Comparison of ENCODE assay signal across 9 cellular contexts in the genomic region with DNA sequence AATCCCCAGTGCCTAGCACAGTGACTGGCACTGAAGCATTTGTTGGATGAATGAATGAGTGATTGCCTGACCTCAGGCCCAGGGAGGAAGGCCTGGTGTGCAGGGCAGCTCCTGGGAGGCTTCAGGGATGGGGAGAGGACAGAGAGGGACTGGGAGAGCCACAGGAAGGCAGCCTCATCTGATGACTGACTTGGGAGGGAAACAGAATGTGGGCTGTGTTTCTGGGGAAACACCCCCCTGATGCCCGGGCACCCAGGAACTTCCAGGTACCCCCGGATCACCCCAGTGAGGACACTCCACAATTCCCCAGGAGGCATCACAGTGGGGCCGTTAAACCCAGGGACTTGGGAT.
DNase-seq lines count a peak whose midpoint lies in the region; ATAC-seq and TF ChIP-seq lines count a peak whose summit lies in the region.
"Had no signal": no experiment of that assay in that cellular context is flagged by ENCODE, and none has a peak within 500 bp of the region (broad histone marks: within the 10 kb centered on the region; RNA-seq: fewer than 3 reads in every experiment).

No MANE protein-coding gene starts in this region.

- TF ChIP-seq CTCF in SK-N-SH (IDR thresholded peaks at IDR 0.05) (no peak), lung (IDR thresholded peaks at IDR 0.05; ENCODE audit: control extremely low read depth, extremely low read depth) (no peak)

- no peak for ATAC-seq in SK-N-SH treated with all-trans-retinoic acid at 6 μM for 48 hours
- ATAC-seq in lung (ENCODE audit: insufficient read depth, low FRiP score), result no peak

- peaks cover 61% of the 10 kb centered on the region for H3F3A ChIP-seq in SK-N-SH (replicated peaks; ENCODE audit: insufficient read depth)

- CTCF ChIA-PET in SK-N-SH (lab: Yijun Ruan, JAX), result interaction anchor here (1.2 kb wide), 1 partner anchor 250 kb away, joined by 3 read pairs; no protein-coding TSS in a partner anchor

- no peak for TF ChIP-seq RAD21 in SK-N-SH (IDR thresholded peaks at IDR 0.05; ENCODE audit: low read length)

- H3K9me3 ChIP-seq in SK-N-SH (no peaks in the 10 kb centered on the region), lung (ENCODE audit: control insufficient read depth in 2 of 2, insufficient read depth in 1 of 2, low read length in 1 of 2) (no peaks in the 10 kb centered on the region), subcutaneous abdominal adipose tissue (ENCODE audit: control insufficient read depth in 5 of 5, low read length in 5 of 5) (no peaks in the 10 kb centered on the region)

- H2AFZ ChIP-seq in SK-N-SH (ENCODE audit: low read depth), result no peak overlapping the region

- H3K4me3 ChIP-seq in SK-N-SH (ENCODE audit: low read depth in 2 of 2, low read length in 1 of 2) (no peak overlapping the region), lung (no peak overlapping the region), subcutaneous abdominal adipose tissue (ENCODE audit: low read depth in 1 of 5, low read length in 5 of 5) (peak overlapping the region in 3 of 5 donors; percentile 17 to 66 (median 49))

- peak overlapping the region; percentile 89 for H3K9ac ChIP-seq in SK-N-SH
- H3K9ac ChIP-seq in subcutaneous abdominal adipose tissue (ENCODE audit: low read length in 5 of 5), result peak overlapping the region; percentile 26 to 96 (median 77)

- no CpG with 5 or more reads among the region's 3 CpGs for WGBS in SK-N-SH (ENCODE audit: low lambda C conversion rate)
- WGBS in adipose tissue, 3 donors, result 36 to 81% (median 65%) methylated on average over 3 of the region's 3 CpGs
- WGBS in lung, 2 donors, result 72 to 85% methylated on average over 3 of the region's 3 CpGs

- DNase-seq in SK-N-SH, result no peak
- DNase-seq in lung (ENCODE audit: low spot score), result no peak
- DNase-seq in NCI-H446 (lab: John Stamatoyannopoulos, UW), result no peak
- no peak for DNase-seq in A172 (ENCODE audit: low spot score)
- DNase-seq in erythroblast (lab: John Stamatoyannopoulos, UW), result no peak
- DNase-seq: NCI-H510A had no signal

- H3K36me3 ChIP-seq in SK-N-SH (replicated peaks in 1 of 2; ENCODE audit: control insufficient read depth in 1 of 2, insufficient read depth in 2 of 2, low read length in 1 of 2), result no peaks in the 10 kb centered on the region
- no peaks in the 10 kb centered on the region for H3K36me3 ChIP-seq in lung (ENCODE audit: control insufficient read depth in 2 of 2, insufficient read depth in 2 of 2, low read length in 2 of 2)
- peaks cover 0 to 3% (median under 1%) of the 10 kb centered on the region in 5 donors for H3K36me3 ChIP-seq in subcutaneous abdominal adipose tissue (ENCODE audit: control insufficient read depth in 5 of 5, insufficient read depth in 5 of 5, low read length in 5 of 5)

- no peaks in the 10 kb centered on the region for H3K27me3 ChIP-seq in SK-N-SH (ENCODE audit: insufficient read depth)
- H3K27me3 ChIP-seq in lung (ENCODE audit: control insufficient read depth, insufficient read depth), result no peaks in the 10 kb centered on the region
- H3K27me3 ChIP-seq in subcutaneous abdominal adipose tissue (ENCODE audit: control insufficient read depth in 5 of 5, insufficient read depth in 4 of 5, low read length in 5 of 5), result no peaks in the 10 kb centered on the region

- POLR2A ChIA-PET in SK-N-SH (lab: Yijun Ruan, JAX), result interaction anchor here (0.6 kb wide), 1 partner anchor 90 kb away, joined by 3 read pairs; no protein-coding TSS in a partner anchor

- peak overlapping the region; percentile 83 to 100 for H3K27ac ChIP-seq in SK-N-SH (ENCODE audit: low read depth in 2 of 2, low read length in 1 of 2)
- H3K27ac ChIP-seq in adipose tissue (ENCODE audit: low read depth, low read length), result peak overlapping the region; percentile 99
- peak overlapping the region; percentile 95 to 99 for H3K27ac ChIP-seq in lung (ENCODE audit: low read depth in 1 of 2, low read length in 1 of 2)
- H3K27ac ChIP-seq in subcutaneous abdominal adipose tissue (ENCODE audit: low read depth, low read length), result peak overlapping the region; percentile 100

- H3K4me1 ChIP-seq in SK-N-SH (ENCODE audit: control insufficient read depth in 1 of 2, insufficient read depth in 2 of 2, low read depth in 1 of 2, low read length in 1 of 2) (peaks cover 74 to 76% of the 10 kb centered on the region in 2 experiments; a peak in 3 of 4 replicates), lung (ENCODE audit: control insufficient read depth in 2 of 2, insufficient read depth in 2 of 2, low read length in 2 of 2) (peaks cover 3 to 30% of the 10 kb centered on the region in 2 donors), subcutaneous abdominal adipose tissue (ENCODE audit: control insufficient read depth in 5 of 5, insufficient read depth in 5 of 5, low read length in 5 of 5) (peaks cover 17 to 86% (median 77%) of the 10 kb centered on the region in 5 donors)

- H3K79me2 ChIP-seq in SK-N-SH (ENCODE audit: insufficient read depth), result peaks cover 52% of the 10 kb centered on the region

- TF ChIP-seq POLR2A in erythroblast (IDR thresholded peaks at IDR 0.05; ENCODE audit: low read length), result no peak

- H3K9me2 ChIP-seq in SK-N-SH, result no peaks in the 10 kb centered on the region

- no peak for TF ChIP-seq EP300 in SK-N-SH (IDR thresholded peaks at IDR 0.05; ENCODE audit: borderline replicate concordance in 1 of 2, low read depth in 1 of 2, low read length in 1 of 2)

- H4K20me1 ChIP-seq in SK-N-SH (ENCODE audit: insufficient read depth), result no peaks in the 10 kb centered on the region

- peak overlapping the region; percentile 93; the same call in 1 of the 2 replicates for H3K4me2 ChIP-seq in SK-N-SH

TF ChIP-seq in SK-N-SH, 30 proteins besides CTCF, POLR2A, EP300 and RAD21 (continues in another document):
- no peak for TF ChIP-seq SMC3 (IDR thresholded peaks at IDR 0.05; ENCODE audit: low read depth, low read length)
- no peak for TF ChIP-seq RFX5 (IDR thresholded peaks at IDR 0.05; ENCODE audit: low read length)
- no peak for TF ChIP-seq MXI1 (IDR thresholded peaks at IDR 0.05; ENCODE audit: low read depth, low read length)
- TF ChIP-seq GATA2 (CRISPR knock-in tag; IDR thresholded peaks at IDR 0.05), result no peak
- TF ChIP-seq, protein P1, sequence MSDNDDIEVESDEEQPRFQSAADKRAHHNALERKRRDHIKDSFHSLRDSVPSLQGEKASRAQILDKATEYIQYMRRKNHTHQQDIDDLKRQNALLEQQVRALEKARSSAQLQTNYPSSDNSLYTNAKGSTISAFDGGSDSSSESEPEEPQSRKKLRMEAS (IDR thresholded peaks at IDR 0.05; ENCODE audit: low read depth), result no peak
- TF ChIP-seq SIN3A (IDR thresholded peaks at IDR 0.05; ENCODE audit: borderline replicate concordance, low read depth, low read length), result no peak
- TF ChIP-seq RXRA (IDR thresholded peaks at IDR 0.05; ENCODE audit: borderline replicate concordance, low read depth), result no peak
- TF ChIP-seq FOXM1 (IDR thresholded peaks at IDR 0.05; ENCODE audit: low read depth), result no peak
- TF ChIP-seq, protein P2, sequence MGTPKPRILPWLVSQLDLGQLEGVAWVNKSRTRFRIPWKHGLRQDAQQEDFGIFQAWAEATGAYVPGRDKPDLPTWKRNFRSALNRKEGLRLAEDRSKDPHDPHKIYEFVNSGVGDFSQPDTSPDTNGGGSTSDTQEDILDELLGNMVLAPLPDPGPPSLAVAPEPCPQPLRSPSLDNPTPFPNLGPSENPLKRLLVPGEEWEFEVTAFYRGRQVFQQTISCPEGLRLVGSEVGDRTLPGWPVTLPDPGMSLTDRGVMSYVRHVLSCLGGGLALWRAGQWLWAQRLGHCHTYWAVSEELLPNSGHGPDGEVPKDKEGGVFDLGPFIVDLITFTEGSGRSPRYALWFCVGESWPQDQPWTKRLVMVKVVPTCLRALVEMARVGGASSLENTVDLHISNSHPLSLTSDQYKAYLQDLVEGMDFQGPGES (IDR thresholded peaks at IDR 0.05; ENCODE audit: low read depth, low read length), result no peak
- TF ChIP-seq NFIC (IDR thresholded peaks at IDR 0.05; ENCODE audit: borderline replicate concordance), result no peak

TF ChIP-seq in SK-N-SH treated with all-trans-retinoic acid at 6 μM for 48 hours, 23 proteins besides CTCF, POLR2A, EP300 and RAD21 (continues in another document):
- TF ChIP-seq ESRRG (CRISPR knock-in tag; IDR thresholded peaks at IDR 0.05) (no peak), CREB5 (CRISPR knock-in tag; IDR thresholded peaks at IDR 0.05; ENCODE audit: low read depth) (no peak), GLIS3 (CRISPR knock-in tag; IDR thresholded peaks at IDR 0.05) (no peak), OSR1 (CRISPR knock-in tag; IDR thresholded peaks at IDR 0.05) (no peak), ARNTL (CRISPR knock-in tag; IDR thresholded peaks at IDR 0.05; ENCODE audit: borderline replicate concordance, low read depth) (no peak), ZC3H10 (CRISPR knock-in tag; IDR thresholded peaks at IDR 0.05) (no peak), ZFP30 (CRISPR knock-in tag; IDR thresholded peaks at IDR 0.05) (no peak), RARB (CRISPR knock-in tag; IDR thresholded peaks at IDR 0.05) (no peak), ZNF8 (CRISPR knock-in tag; IDR thresholded peaks at IDR 0.05) (no peak), SNAI2 (CRISPR knock-in tag; IDR thresholded peaks at IDR 0.05) (no peak)

Comparison
In these comparisons a context has a peak if more than half of its experiments do, and no peak if none do; other contexts are left out.
1. H3K4me3 ChIP-seq: peak in subcutaneous abdominal adipose tissue (3 of 5); none in SK-N-SH (0 of 2) and lung (single experiment).
2. Peak in every context shown above with its lines, with median percentiles within 50 percentile points of each other: H3K27ac ChIP-seq.